ENCODE assay signal across 8 cellular contexts in genomic region chr1:31413405-31414005, GRCh38. TPM values are rescaled to one million over a fixed set of nuclear protein-coding genes. Genes with fewer than 3 reads are reported as not detected.
DNase-seq lines count a peak whose midpoint lies in the region; ATAC-seq and TF ChIP-seq lines count a peak whose summit lies in the region.

No MANE protein-coding gene starts in this region.

- H3K4me1 Mint-ChIP-seq in endothelial cell (ENCODE audit: unreplicated experiment), result peaks cover 24% of the 10 kb centered on the region

- H3K27me3 ChIP-seq in HUES48 (ENCODE audit: control insufficient read depth, insufficient read depth, low read length), result peaks cover 7% of the 10 kb centered on the region
- peaks cover 37% of the 10 kb centered on the region for H3K27me3 ChIP-seq in mononuclear cell (ENCODE audit: insufficient read depth, low read length)

- peak overlapping the region; percentile 99 for H3K4me3 Mint-ChIP-seq in endothelial cell (ENCODE audit: unreplicated experiment)

- H3K36me3 ChIP-seq in HUES48 (ENCODE audit: control insufficient read depth, insufficient read depth, low read length), result peaks cover 9% of the 10 kb centered on the region; the same call in 1 of the 2 replicates

- H3K9me3 ChIP-seq in HUES48 (ENCODE audit: control insufficient read depth, insufficient read depth, low read length) (no peaks in the 10 kb centered on the region), mononuclear cell (ENCODE audit: low read depth, low read length) (no peaks in the 10 kb centered on the region)

- no peak for TF ChIP-seq CTCF in endothelial cell (IDR thresholded peaks at IDR 0.05; ENCODE audit: unreplicated experiment)

- H3K27ac Mint-ChIP-seq in endothelial cell (ENCODE audit: unreplicated experiment), result peak overlapping the region; percentile 79

- DNase-seq in DMS53 (lab: John Stamatoyannopoulos, UW) (peak; percentile 82), DMS53 treated with DMSO at 0.1 percent for 48 hours (lab: John Stamatoyannopoulos, UW; ENCODE audit: unreplicated experiment) (no peak), T1000 (lab: John Stamatoyannopoulos, UW) (peak; percentile 17), endothelial cell (ENCODE audit: low spot score) (peak; percentile 45), ureter (ENCODE audit: low spot score) (peak; percentile 86)

- H3K27me3 Mint-ChIP-seq in endothelial cell (ENCODE audit: unreplicated experiment), result peaks cover 14% of the 10 kb centered on the region

- H3K27ac ChIP-seq in HUES48 (ENCODE audit: low read depth, low read length), result no peak overlapping the region

- H3K4me1 ChIP-seq in HUES48 (ENCODE audit: control insufficient read depth, insufficient read depth, low read length) (peaks cover 12% of the 10 kb centered on the region), mononuclear cell (ENCODE audit: insufficient read depth, low read length) (peaks cover 14% of the 10 kb centered on the region)

- peak overlapping the region; percentile 41; the same call in 1 of the 2 replicates for H3K9ac ChIP-seq in HUES48 (ENCODE audit: low read depth, low read length)

- H3K9me3 Mint-ChIP-seq in endothelial cell (ENCODE audit: unreplicated experiment), result no peaks in the 10 kb centered on the region

- H3K4me3 ChIP-seq in HUES48 (ENCODE audit: low read depth, low read length) (peak overlapping the region; percentile 95), mononuclear cell (ENCODE audit: low read length) (peak overlapping the region; percentile 38)

- H3K36me3 Mint-ChIP-seq in endothelial cell (ENCODE audit: low read depth, unreplicated experiment), result peaks cover 6% of the 10 kb centered on the region

- no peak for ATAC-seq in HG02938 (IDR thresholded peaks at IDR 0.05; ENCODE audit: unreplicated experiment)

RNA-seq across cellular contexts. Expression of gene SERINC2, which starts 0.5 kb away (rescaled TPM):
- 23.6 TPM for total RNA-seq in endothelial cell (ENCODE audit: unreplicated experiment)
- total RNA-seq in mononuclear cell, result 1.4 TPM
- total RNA-seq in ureter, result 237 TPM

RNA-seq across cellular contexts. Expression of gene FABP3, which starts 40.6 kb away (rescaled TPM):
- total RNA-seq in endothelial cell (ENCODE audit: unreplicated experiment), result 1.1 TPM
- not detected for total RNA-seq in mononuclear cell
- 15.9 TPM for total RNA-seq in ureter

Comparison
In these comparisons a context has a peak if more than half of its experiments do, and no peak if none do; other contexts are left out.
1. RNA of gene SERINC2, which starts 0.5 kb away (total RNA-seq): 237 TPM in ureter (single experiment) and 23.6 TPM in endothelial cell (single experiment); 1.4 TPM in mononuclear cell (single experiment); every median in the first group is over 10 times any median in the second.